In genomic region chr11:130314184-130314748, GRCh38 we compare ENCODE assay signal across 1 cellular context.
TF ChIP-seq lines count a peak whose summit lies in the region.

No MANE protein-coding gene starts in this region.

TF ChIP-seq in HepG2, 621 proteins besides CTCF, POLR2A, EP300 and RAD21 (continued from another document and continues in another):
- TF ChIP-seq ARID4A (CRISPR knock-in tag; IDR thresholded peaks at IDR 0.05; ENCODE audit: borderline replicate concordance): peak; percentile 69; the same call in 1 of the 2 replicates
- TF ChIP-seq FOXC1 (CRISPR knock-in tag; IDR thresholded peaks at IDR 0.05; ENCODE audit: borderline replicate concordance): no peak
- TF ChIP-seq ZNF549 (CRISPR knock-in tag; IDR thresholded peaks at IDR 0.05): no peak
- TF ChIP-seq TRAFD1 (CRISPR knock-in tag; IDR thresholded peaks at IDR 0.05; ENCODE audit: borderline replicate concordance): no peak
- TF ChIP-seq ZSCAN12 (CRISPR knock-in tag; IDR thresholded peaks at IDR 0.05): no peak
- no peak for TF ChIP-seq ZNF713 (CRISPR knock-in tag; IDR thresholded peaks at IDR 0.05)
- no peak for TF ChIP-seq NR1H2 (CRISPR knock-in tag; IDR thresholded peaks at IDR 0.05; ENCODE audit: borderline replicate concordance, low read depth)
- TF ChIP-seq CERS6 (CRISPR knock-in tag; IDR thresholded peaks at IDR 0.05): no peak
- TF ChIP-seq HOXA7 (CRISPR knock-in tag; IDR thresholded peaks at IDR 0.05): no peak
- TF ChIP-seq SRY (CRISPR knock-in tag; IDR thresholded peaks at IDR 0.05): no peak; the same call in 1 of the 2 replicates
- TF ChIP-seq LCORL (IDR thresholded peaks at IDR 0.05): no peak
- TF ChIP-seq LCORL (CRISPR knock-in tag; IDR thresholded peaks at IDR 0.05): no peak
- no peak for TF ChIP-seq TAF15 (IDR thresholded peaks at IDR 0.05; ENCODE audit: low read depth, low read length, poor library complexity, severe bottlenecking)
- no peak for TF ChIP-seq NCOR1 (IDR thresholded peaks at IDR 0.05; ENCODE audit: borderline replicate concordance, low read length)
- no peak for TF ChIP-seq CEBPZ (IDR thresholded peaks at IDR 0.05; ENCODE audit: low read length)
- TF ChIP-seq ZNF484 (CRISPR knock-in tag; IDR thresholded peaks at IDR 0.05; ENCODE audit: borderline replicate concordance, low read depth): no peak
- no peak for TF ChIP-seq NPAS2 (CRISPR knock-in tag; IDR thresholded peaks at IDR 0.05; ENCODE audit: borderline replicate concordance)
- TF ChIP-seq ZSCAN31 (CRISPR knock-in tag; IDR thresholded peaks at IDR 0.05; ENCODE audit: low read depth): peak; percentile 81
- TF ChIP-seq ZNF280D (CRISPR knock-in tag; IDR thresholded peaks at IDR 0.05): no peak
- TF ChIP-seq PAX8 (CRISPR knock-in tag; IDR thresholded peaks at IDR 0.05; ENCODE audit: borderline replicate concordance): no peak
- no peak for TF ChIP-seq HNRNPH1 (optimal IDR thresholded peaks at IDR 0.05; ENCODE audit: low read depth, low read length)
- no peak for TF ChIP-seq NBN (conservative IDR thresholded peaks at IDR 0.05)
- no peak for TF ChIP-seq RFXAP (CRISPR knock-in tag; IDR thresholded peaks at IDR 0.05; ENCODE audit: borderline replicate concordance)
- TF ChIP-seq PCBP2 (optimal IDR thresholded peaks at IDR 0.05; ENCODE audit: low read depth, low read length, poor library complexity, severe bottlenecking): no peak
- TF ChIP-seq ZNF7 (CRISPR knock-in tag; IDR thresholded peaks at IDR 0.05): no peak
- no peak for TF ChIP-seq ZNF124 (CRISPR knock-in tag; IDR thresholded peaks at IDR 0.05)
- peak; percentile 94 for TF ChIP-seq ZBTB2 (CRISPR knock-in tag; IDR thresholded peaks at IDR 0.05; ENCODE audit: low read depth)
- TF ChIP-seq ATF6 (CRISPR knock-in tag; conservative IDR thresholded peaks at IDR 0.05): no peak
- TF ChIP-seq HNF4A (CRISPR knock-in tag; IDR thresholded peaks at IDR 0.05): no peak
- no peak for TF ChIP-seq SOX13 (IDR thresholded peaks at IDR 0.05)
- peak in 1 of 2 experiments; percentile 2; a peak in 1 of 4 replicates for TF ChIP-seq SOX13 (CRISPR knock-in tag; conservative IDR thresholded peaks at IDR 0.05 in 1 of 2, IDR thresholded peaks at IDR 0.05 in 1 of 2)
- peak; percentile 55; the same call in 1 of the 2 replicates for TF ChIP-seq UBTF (CRISPR knock-in tag; IDR thresholded peaks at IDR 0.05)
- TF ChIP-seq HES4 (CRISPR knock-in tag; IDR thresholded peaks at IDR 0.05; ENCODE audit: borderline replicate concordance): peak; percentile 41; the same call in 1 of the 2 replicates
- no peak for TF ChIP-seq BCL6 (CRISPR knock-in tag; IDR thresholded peaks at IDR 0.05)
- no peak for TF ChIP-seq NR0B2 (CRISPR knock-in tag; IDR thresholded peaks at IDR 0.05)
- peak; percentile 66; the same call in 1 of the 2 replicates for TF ChIP-seq POLR2G (IDR thresholded peaks at IDR 0.05; ENCODE audit: low read depth, low read length)
- no peak for TF ChIP-seq ZNF629 (CRISPR knock-in tag; conservative IDR thresholded peaks at IDR 0.05)
